ENCODE assay signal across 1 cellular context in genomic region chr16:66554021-66554420, GRCh38.
TF ChIP-seq lines count a peak whose summit lies in the region.

No MANE protein-coding gene starts in this region.

TF ChIP-seq in GM23338, 12 proteins besides CTCF, POLR2A, EP300 and RAD21 (continued from another document):
- TF ChIP-seq ETS1 (IDR thresholded peaks at IDR 0.05): no peak
